Comparison of ENCODE assay signal across 9 cellular contexts in the genomic region with DNA sequence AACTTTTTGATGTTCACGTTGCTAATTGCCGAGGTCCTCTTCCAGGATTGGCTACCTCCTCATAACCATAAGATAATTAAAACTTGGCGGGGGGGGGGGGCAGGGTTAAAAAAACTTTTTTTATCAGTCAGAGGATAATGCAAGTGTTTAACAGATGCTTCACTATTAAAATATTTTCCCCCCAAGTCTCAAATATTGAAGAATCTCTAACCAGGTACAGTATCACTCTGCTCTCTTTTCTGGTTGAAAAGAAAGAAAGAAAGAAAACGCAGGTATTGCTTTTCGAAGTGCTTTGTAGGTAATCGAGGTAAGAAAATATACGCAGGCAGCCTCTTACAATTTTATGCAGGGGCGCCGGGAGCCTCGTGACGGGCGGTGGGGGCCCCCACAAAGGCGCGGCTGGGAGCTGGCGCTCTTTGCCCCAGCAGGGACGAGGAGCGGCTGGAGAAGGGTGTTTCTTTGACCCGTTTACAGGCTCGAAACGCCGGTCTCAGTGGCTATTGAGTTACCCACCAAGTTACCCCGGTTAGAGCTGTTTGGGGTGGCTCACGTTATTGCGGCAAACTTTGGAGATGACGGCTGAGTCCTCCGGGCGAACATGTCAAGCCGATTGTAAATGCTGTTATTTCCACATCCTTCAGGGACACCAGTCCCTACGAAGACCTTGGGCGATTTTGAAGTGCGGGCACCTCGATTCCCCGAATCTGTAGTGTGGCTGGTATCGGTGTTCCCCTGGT. TPM values are rescaled to one million over a fixed set of nuclear protein-coding genes. Genes with fewer than 3 reads are reported as not detected.
DNase-seq lines count a peak whose midpoint lies in the region; ATAC-seq and TF ChIP-seq lines count a peak whose summit lies in the region.
"Had no signal": no experiment of that assay in that cellular context is flagged by ENCODE, and none has a peak within 500 bp of the region (broad histone marks: within the 10 kb centered on the region; RNA-seq: fewer than 3 reads in every experiment).

No MANE protein-coding gene starts in this region.

- H3K4me3 Mint-ChIP-seq in activated CD4-positive, alpha-beta T cell treated with anti-CD3 and anti-CD28 coated beads, Interleukin-2, amount 10 ng/mL, durations not matched to agents 7 days and 5 days, result peak overlapping the region; percentile 48
- no peak overlapping the region for H3K4me3 Mint-ChIP-seq in activated T-helper 1 cell treated with anti-CD3 and anti-CD28 coated beads, Interleukin-12 subunit alpha, Interleukin-12 subunit beta, Interleukin-2, Interleukin-4 antibody, amounts not matched to agents 30 ng/mL and 10 ng/mL and 1 ng/mL, durations not matched to agents 14 hours and 24 hours and 36 hours
- H3K4me3 Mint-ChIP-seq in memory B cell, result no peak overlapping the region

- TF ChIP-seq EP300 in suprapubic skin (IDR thresholded peaks at IDR 0.05), result no peak

- peak overlapping the region; percentile 55 for H3K27ac Mint-ChIP-seq in activated CD4-positive, alpha-beta T cell treated with anti-CD3 and anti-CD28 coated beads, Interleukin-2, amount 10 ng/mL, durations not matched to agents 7 days and 5 days
- peak overlapping the region; percentile 76 for H3K27ac Mint-ChIP-seq in activated T-helper 1 cell treated with anti-CD3 and anti-CD28 coated beads, Interleukin-12 subunit alpha, Interleukin-12 subunit beta, Interleukin-2, Interleukin-4 antibody, amounts not matched to agents 30 ng/mL and 10 ng/mL and 1 ng/mL, durations not matched to agents 14 hours and 24 hours and 36 hours
- peak overlapping the region; percentile 14 for H3K27ac Mint-ChIP-seq in memory B cell

- no peak for ATAC-seq in memory B cell (ENCODE audit: low read depth)
- ATAC-seq in omental fat pad (ENCODE audit: low FRiP score), result no peak
- ATAC-seq in HG02973 (IDR thresholded peaks at IDR 0.05; ENCODE audit: unreplicated experiment), result no peak

- no peaks in the 10 kb centered on the region for H3K36me3 ChIP-seq in suprapubic skin

- H3K27me3 Mint-ChIP-seq in activated CD4-positive, alpha-beta T cell treated with anti-CD3 and anti-CD28 coated beads, Interleukin-2, amount 10 ng/mL, durations not matched to agents 7 days and 5 days, result peaks cover 87% of the 10 kb centered on the region
- peaks cover 82% of the 10 kb centered on the region for H3K27me3 Mint-ChIP-seq in activated T-helper 1 cell treated with anti-CD3 and anti-CD28 coated beads, Interleukin-12 subunit alpha, Interleukin-12 subunit beta, Interleukin-2, Interleukin-4 antibody, amounts not matched to agents 30 ng/mL and 10 ng/mL and 1 ng/mL, durations not matched to agents 14 hours and 24 hours and 36 hours (ENCODE audit: insufficient read depth)
- H3K27me3 Mint-ChIP-seq in memory B cell, result peaks cover 35% of the 10 kb centered on the region

- H3K4me1 ChIP-seq in suprapubic skin, result peaks cover 30% of the 10 kb centered on the region

- POLR2A ChIA-PET in activated CD4-positive, alpha-beta T cell treated with anti-CD3 and anti-CD28 coated beads, Interleukin-2, amount 10 ng/mL, durations not matched to agents 7 days and 5 days (lab: Charles Lee), result no interaction called here

- H3K4me3 ChIP-seq in suprapubic skin, result peak overlapping the region; percentile 55

- H3K9me3 ChIP-seq in suprapubic skin, result no peaks in the 10 kb centered on the region

- DNase-seq in activated CD4-positive, alpha-beta T cell treated with anti-CD3 and anti-CD28 coated beads, Interleukin-2, amount 10 ng/mL, durations not matched to agents 7 days and 5 days, result no peak
- no peak for DNase-seq in activated CD4-positive, alpha-beta T cell treated with anti-CD3 and anti-CD28 coated beads, Interleukin-2, amount 50 U/mL, for 4 hours
- no peak for DNase-seq in activated T-helper 1 cell treated with anti-CD3 and anti-CD28 coated beads, Interleukin-12 subunit alpha, Interleukin-12 subunit beta, Interleukin-2, Interleukin-4 antibody, amounts not matched to agents 30 ng/mL and 10 ng/mL and 1 ng/mL, durations not matched to agents 14 hours and 24 hours and 36 hours (ENCODE audit: low spot score)
- DNase-seq in memory B cell (ENCODE audit: low spot score in 2 of 2), result peak in 1 of 2 donors; percentile 15
- DNase-seq in suprapubic skin (ENCODE audit: low spot score in 2 of 2), result no peak
- no peak for DNase-seq in omental fat pad (ENCODE audit: low spot score)
- DNase-seq in iPS-NIHi7 (ENCODE audit: extremely low spot score), result no peak
- DNase-seq: central memory CD4-positive, alpha-beta T cell had no signal

- no peak for TF ChIP-seq POLR2A in suprapubic skin (IDR thresholded peaks at IDR 0.05)

- H3K27me3 ChIP-seq in suprapubic skin, result peaks cover 100% of the 10 kb centered on the region

- 19% methylated on average over 34 of the region's 34 CpGs for WGBS in suprapubic skin

- peaks cover 11% of the 10 kb centered on the region for H3K4me1 Mint-ChIP-seq in activated CD4-positive, alpha-beta T cell treated with anti-CD3 and anti-CD28 coated beads, Interleukin-2, amount 10 ng/mL, durations not matched to agents 7 days and 5 days
- H3K4me1 Mint-ChIP-seq in activated T-helper 1 cell treated with anti-CD3 and anti-CD28 coated beads, Interleukin-12 subunit alpha, Interleukin-12 subunit beta, Interleukin-2, Interleukin-4 antibody, amounts not matched to agents 30 ng/mL and 10 ng/mL and 1 ng/mL, durations not matched to agents 14 hours and 24 hours and 36 hours (ENCODE audit: low read depth), result peaks cover 7% of the 10 kb centered on the region
- H3K4me1 Mint-ChIP-seq in memory B cell, result peaks cover 5% of the 10 kb centered on the region

- H3K36me3 Mint-ChIP-seq in activated CD4-positive, alpha-beta T cell treated with anti-CD3 and anti-CD28 coated beads, Interleukin-2, amount 10 ng/mL, durations not matched to agents 7 days and 5 days (ENCODE audit: low read depth), result peaks cover 9% of the 10 kb centered on the region
- peaks cover 10% of the 10 kb centered on the region for H3K36me3 Mint-ChIP-seq in activated T-helper 1 cell treated with anti-CD3 and anti-CD28 coated beads, Interleukin-12 subunit alpha, Interleukin-12 subunit beta, Interleukin-2, Interleukin-4 antibody, amounts not matched to agents 30 ng/mL and 10 ng/mL and 1 ng/mL, durations not matched to agents 14 hours and 24 hours and 36 hours (ENCODE audit: low read depth)
- peaks cover 4% of the 10 kb centered on the region for H3K36me3 Mint-ChIP-seq in memory B cell

- TF ChIP-seq CTCF in suprapubic skin (IDR thresholded peaks at IDR 0.05), result no peak
- TF ChIP-seq CTCF in omental fat pad (IDR thresholded peaks at IDR 0.05), result no peak

- no peak overlapping the region for H3K27ac ChIP-seq in suprapubic skin

- H3K9me3 Mint-ChIP-seq in activated CD4-positive, alpha-beta T cell treated with anti-CD3 and anti-CD28 coated beads, Interleukin-2, amount 10 ng/mL, durations not matched to agents 7 days and 5 days, result peaks cover 5% of the 10 kb centered on the region
- H3K9me3 Mint-ChIP-seq in activated T-helper 1 cell treated with anti-CD3 and anti-CD28 coated beads, Interleukin-12 subunit alpha, Interleukin-12 subunit beta, Interleukin-2, Interleukin-4 antibody, amounts not matched to agents 30 ng/mL and 10 ng/mL and 1 ng/mL, durations not matched to agents 14 hours and 24 hours and 36 hours, result peaks cover 4% of the 10 kb centered on the region
- H3K9me3 Mint-ChIP-seq in memory B cell, result peaks cover 11% of the 10 kb centered on the region

- CTCF ChIA-PET in activated CD4-positive, alpha-beta T cell treated with anti-CD3 and anti-CD28 coated beads, Interleukin-2, amount 10 ng/mL, durations not matched to agents 7 days and 5 days (lab: Charles Lee), result interaction anchor here (0.8 to 1.2 kb wide), 2 partner anchors 7 to 13 kb away, joined by 3 to 4 read pairs; no protein-coding TSS in a partner anchor

- intact Hi-C loops in activated T-helper 1 cell treated with anti-CD3 and anti-CD28 coated beads, Interleukin-12 subunit alpha, Interleukin-12 subunit beta, Interleukin-2, Interleukin-4 antibody, amounts not matched to agents 30 ng/mL and 10 ng/mL and 1 ng/mL, durations not matched to agents 14 hours and 24 hours and 36 hours (cut with micrococcal nuclease), result loop anchor here (1.0 kb wide), 1 partner anchor 9 kb away; no protein-coding TSS in a partner anchor

RNA-seq across cellular contexts. Expression of a gene that starts 0.5 kb away (rescaled TPM):
- not detected for total RNA-seq in activated CD4-positive, alpha-beta T cell treated with anti-CD3 and anti-CD28 coated beads, Interleukin-2, amount 10 ng/mL, durations not matched to agents 7 days and 5 days
- not detected in 2 replicates for total RNA-seq in activated T-helper 1 cell treated with anti-CD3 and anti-CD28 coated beads, Interleukin-12 subunit alpha, Interleukin-12 subunit beta, Interleukin-2, Interleukin-4 antibody, amounts not matched to agents 30 ng/mL and 10 ng/mL and 1 ng/mL, durations not matched to agents 14 hours and 24 hours and 36 hours
- total RNA-seq in suprapubic skin, result 1 to 10 TPM in 3 of 4 donors, under 1 TPM in 1; 0.96 to 5.0 (median 3.3) TPM
- total RNA-seq in omental fat pad, result 10 to 100 TPM in 3 of 4 donors, 1 to 10 TPM in 1; 4.2 to 29.2 (median 12.3) TPM

Comparison
In these comparisons a context has a peak if more than half of its experiments do, and no peak if none do; other contexts are left out.
1. H3K27ac Mint-ChIP-seq: peak in every context shown above with its lines; median percentile 76 in activated T-helper 1 cell treated with anti-CD3 and anti-CD28 coated beads, Interleukin-12 subunit alpha, Interleukin-12 subunit beta, Interleukin-2, Interleukin-4 antibody, amounts not matched to agents 30 ng/mL and 10 ng/mL and 1 ng/mL, durations not matched to agents 14 hours and 24 hours and 36 hours; 55 in activated CD4-positive, alpha-beta T cell treated with anti-CD3 and anti-CD28 coated beads, Interleukin-2, amount 10 ng/mL, durations not matched to agents 7 days and 5 days; 14 in memory B cell.